In genomic region chr11:111870113-111870512, GRCh38 we compare ENCODE assay signal across 12 cellular contexts. TPM values are rescaled to one million over a fixed set of nuclear protein-coding genes. Genes with fewer than 3 reads are reported as not detected.
DNase-seq lines count a peak whose midpoint lies in the region; ATAC-seq and TF ChIP-seq lines count a peak whose summit lies in the region.
"Had no signal": no experiment of that assay in that cellular context is flagged by ENCODE, and none has a peak within 500 bp of the region (broad histone marks: within the 10 kb centered on the region; RNA-seq: fewer than 3 reads in every experiment).

No MANE protein-coding gene starts in this region.

- DNase-seq in activated naive CD4-positive, alpha-beta T cell treated with anti-CD3 and anti-CD28 coated beads, Interleukin-2, amount 10 ng/mL, durations not matched to agents 7 days and 5 days: no peak
- no peak for DNase-seq in activated naive CD4-positive, alpha-beta T cell treated with anti-CD3 and anti-CD28 coated beads, Interleukin-2, amount 50 U/mL, for 16 hours
- DNase-seq in PC-3: no peak
- peak; percentile 11 to 42 for DNase-seq in foreskin keratinocyte
- no peak for DNase-seq in stomach
- DNase-seq in amniotic stem cell (lab: John Stamatoyannopoulos, UW): no peak
- no peak for DNase-seq in HPDE6-E6E7 (ENCODE audit: extremely low spot score)
- DNase-seq: activated T-cell treated with anti-CD3 and anti-CD28 coated beads, Interleukin-2, amount 50 U/mL, for 48 hours; effector memory CD8-positive, alpha-beta T cell; kidney glomerular epithelial cell had no signal

- no peak for TF ChIP-seq EP300 in stomach (IDR thresholded peaks at IDR 0.05)

- H3K27ac ChIP-seq in PC-3 (ENCODE audit: low read length) (no peak overlapping the region), foreskin keratinocyte (no peak overlapping the region), stomach (peak overlapping the region in 2 of 5 donors; percentile 91 to 97)

- POLR2A ChIA-PET in PC-3 (lab: Charles Lee; ENCODE audit: unreplicated experiment): interaction anchor here (1.1 to 1.4 kb wide), 2 partner anchors 57 to 112 kb away, joined by 5 to 7 read pairs; no protein-coding TSS in a partner anchor

- WGBS in stomach, 5 donors: 85 to 96% (median 87%) methylated on average over 1 of the region's 1 CpG

- TF ChIP-seq CTCF in PC-3 (conservative IDR thresholded peaks at IDR 0.05; ENCODE audit: low read depth, low read length) (no peak), foreskin keratinocyte (conservative IDR thresholded peaks at IDR 0.05) (no peak), stomach (IDR thresholded peaks at IDR 0.05) (no peak)

- no peak overlapping the region for H2AFZ ChIP-seq in PC-3 (ENCODE audit: low read length)

- no peaks in the 10 kb centered on the region for H3F3A ChIP-seq in PC-3 (ENCODE audit: low read length, unreplicated experiment)

- peak overlapping the region; percentile 95 for H3K4me2 ChIP-seq in PC-3 (ENCODE audit: low read length)

- H3K9me2 ChIP-seq in PC-3 (replicated peaks; ENCODE audit: low read length): no peaks in the 10 kb centered on the region

- H3K9me3 Mint-ChIP-seq in activated naive CD4-positive, alpha-beta T cell treated with anti-CD3 and anti-CD28 coated beads, Interleukin-2, amount 10 ng/mL, durations not matched to agents 7 days and 5 days: no peaks in the 10 kb centered on the region
- H3K9me3 Mint-ChIP-seq: effector memory CD8-positive, alpha-beta T cell had no signal

- intact Hi-C loops in PC-3 (cut with micrococcal nuclease) (no loop called here), stomach (cut with DNase I; ENCODE audit: low total_unique reads) (no loop called here)

- TF ChIP-seq POLR2A in stomach (IDR thresholded peaks at IDR 0.05): no peak

- H3K27me3 ChIP-seq in PC-3 (ENCODE audit: low read length): no peaks in the 10 kb centered on the region
- H3K27me3 ChIP-seq in foreskin keratinocyte: no peaks in the 10 kb centered on the region
- H3K27me3 ChIP-seq in stomach: no peaks in the 10 kb centered on the region

- CTCF ChIA-PET in activated naive CD4-positive, alpha-beta T cell treated with anti-CD3 and anti-CD28 coated beads, Interleukin-2, amount 10 ng/mL, durations not matched to agents 7 days and 5 days (lab: Charles Lee): interaction anchor here (1.1 to 2.7 kb wide), 5 partner anchors 11 to 61 kb away, joined by 3 to 18 read pairs (median 8); partner anchors contain the start of gene CFAP68
- CTCF ChIA-PET in PC-3 (lab: Charles Lee): interaction anchor here (0.5 to 1.6 kb wide), 6 partner anchors 11 to 106 kb away, joined by 5 to 13 read pairs (median 6); no protein-coding TSS in a partner anchor

- H3K4me3 ChIP-seq in PC-3 (ENCODE audit: low read length) (peak overlapping the region; percentile 91), stomach (peak overlapping the region in 3 of 4 donors; percentile 73 to 97 (median 97))

- H3K79me2 ChIP-seq in PC-3 (ENCODE audit: low read length): peaks cover 13% of the 10 kb centered on the region; the same call in 1 of the 2 replicates

- H3K4me1 Mint-ChIP-seq in activated naive CD4-positive, alpha-beta T cell treated with anti-CD3 and anti-CD28 coated beads, Interleukin-2, amount 10 ng/mL, durations not matched to agents 7 days and 5 days: peaks cover 23% of the 10 kb centered on the region

- ATAC-seq in PC-3 (no peak), foreskin keratinocyte (no peak), GM18520 (IDR thresholded peaks at IDR 0.05; ENCODE audit: unreplicated experiment) (no peak)

- peak overlapping the region; percentile 91; the same call in 1 of the 2 replicates for H3K9ac ChIP-seq in PC-3 (ENCODE audit: low read length)

- H3K36me3 ChIP-seq in PC-3 (ENCODE audit: low read depth, low read length): peaks cover 20% of the 10 kb centered on the region; the same call in 1 of the 2 replicates
- peaks cover 16 to 44% (median 39%) of the 10 kb centered on the region in 4 donors for H3K36me3 ChIP-seq in stomach

- H4K20me1 ChIP-seq in PC-3 (ENCODE audit: low read length): no peaks in the 10 kb centered on the region

- peak overlapping the region; percentile 46 for H3K4me3 Mint-ChIP-seq in activated naive CD4-positive, alpha-beta T cell treated with anti-CD3 and anti-CD28 coated beads, Interleukin-2, amount 10 ng/mL, durations not matched to agents 7 days and 5 days

- no peaks in the 10 kb centered on the region for H3K9me3 ChIP-seq in PC-3 (ENCODE audit: low read length)
- H3K9me3 ChIP-seq in stomach: no peaks in the 10 kb centered on the region

- H3K4me1 ChIP-seq in PC-3 (ENCODE audit: insufficient read depth, low read length) (peaks cover 17% of the 10 kb centered on the region), foreskin keratinocyte (no peaks in the 10 kb centered on the region), stomach (peaks cover 4 to 32% (median 18%) of the 10 kb centered on the region in 4 donors)

- no TSS peak for BruUV-seq in PC-3 (replicated peaks; lab: Mats Ljungman, UMichigan)

- no peak overlapping the region for H3K27ac Mint-ChIP-seq in activated naive CD4-positive, alpha-beta T cell treated with anti-CD3 and anti-CD28 coated beads, Interleukin-2, amount 10 ng/mL, durations not matched to agents 7 days and 5 days

- H3K27me3 Mint-ChIP-seq in activated naive CD4-positive, alpha-beta T cell treated with anti-CD3 and anti-CD28 coated beads, Interleukin-2, amount 10 ng/mL, durations not matched to agents 7 days and 5 days: no peaks in the 10 kb centered on the region
- H3K27me3 Mint-ChIP-seq: effector memory CD8-positive, alpha-beta T cell had no signal

- peaks cover 40% of the 10 kb centered on the region for H3K36me3 Mint-ChIP-seq in activated naive CD4-positive, alpha-beta T cell treated with anti-CD3 and anti-CD28 coated beads, Interleukin-2, amount 10 ng/mL, durations not matched to agents 7 days and 5 days

RNA-seq across cellular contexts. Expression of gene ALG9, which starts 1.3 kb away (rescaled TPM):
- total RNA-seq in PC-3 (2014; rRNA removed) (29.4 and 34.3 TPM in 2 replicates), foreskin keratinocyte (30.3 and 32.6 TPM in 2 replicates), stomach (10 to 100 TPM; 19.7 to 53.7 (median 32.4) TPM)
- polyA plus RNA-seq in foreskin keratinocyte (20.6 and 21.3 TPM in 2 replicates), stomach (10 to 100 TPM; 11.9 to 29.2 (median 13.0) TPM)

RNA-seq across cellular contexts. Expression of gene FDXACB1, which starts 8.9 kb away (rescaled TPM):
- total RNA-seq in PC-3 (2014; rRNA removed) (2.5 and 3.0 TPM in 2 replicates), foreskin keratinocyte (5.0 and 5.2 TPM in 2 replicates), stomach (1 to 10 TPM in 2 of 5 donors, under 1 TPM in 1, not detected in 2; 0.29 to 4.3 (median 2.2) TPM)
- polyA plus RNA-seq in foreskin keratinocyte (2.2 and 2.9 TPM in 2 replicates), stomach (1 to 10 TPM in 2 of 3 donors, under 1 TPM in 1; 0.95 to 1.7 (median 1.4) TPM)

RNA-seq across cellular contexts. Expression of gene CFAP68, which starts 9.2 kb away (rescaled TPM):
- total RNA-seq in PC-3 (2014; rRNA removed): 26.0 and 27.4 TPM in 2 replicates
- 22.3 and 23.7 TPM in 2 replicates for total RNA-seq in foreskin keratinocyte
- polyA plus RNA-seq in foreskin keratinocyte: 35.3 and 36.3 TPM in 2 replicates
- 10 to 100 TPM in 1 of 5 donors, 1 to 10 TPM in 3, not detected in 1; 3.9 to 51.9 (median 5.3) TPM for total RNA-seq in stomach
- 10 to 100 TPM; 40.2 to 50.7 (median 40.7) TPM for polyA plus RNA-seq in stomach

RNA-seq across cellular contexts. Expression of gene CRYAB, which starts 41.5 kb away (rescaled TPM):
- total RNA-seq in PC-3 (2014; rRNA removed) (not detected in 2 replicates), foreskin keratinocyte (0.85 and 2.0 TPM in 2 replicates), stomach (100 to 1,000 TPM in 2 of 5 donors, 10 to 100 TPM in 3; 28.4 to 207 (median 47.3) TPM)
- polyA plus RNA-seq in foreskin keratinocyte (1.0 and 1.2 TPM in 2 replicates), stomach (100 to 1,000 TPM in 1 of 3 donors, 10 to 100 TPM in 2; 75.6 to 122 (median 85.7) TPM)

RNA-seq across cellular contexts. Expression of gene HSPB2, which starts 42.4 kb away (rescaled TPM):
- total RNA-seq in PC-3 (2014; rRNA removed) (not detected in 2 replicates), foreskin keratinocyte (not detected in 2 replicates), stomach (under 1 TPM in 1 of 5 donors, not detected in 4; 0.37 TPM)
- polyA plus RNA-seq in foreskin keratinocyte (0.11 TPM in 1 of 2 replicates, not detected in the other), stomach (1 to 10 TPM; 2.0 to 5.1 (median 4.0) TPM)
- total RNA-seq: H4 had no signal

Comparison
In these comparisons a context has a peak if more than half of its experiments do, and no peak if none do; other contexts are left out.
1. DNase-seq: peak in foreskin keratinocyte (2 of 2); none in activated naive CD4-positive, alpha-beta T cell treated with anti-CD3 and anti-CD28 coated beads, Interleukin-2, amount 10 ng/mL, durations not matched to agents 7 days and 5 days (single experiment), activated naive CD4-positive, alpha-beta T cell treated with anti-CD3 and anti-CD28 coated beads, Interleukin-2, amount 50 U/mL, for 16 hours (single experiment), PC-3 (single experiment), stomach (single experiment), amniotic stem cell (single experiment) and HPDE6-E6E7 (single experiment).